In genomic region chr2:61597300-61598289, GRCh38 we compare ENCODE assay signal across 13 cellular contexts. TPM values are rescaled to one million over a fixed set of nuclear protein-coding genes. Genes with fewer than 3 reads are reported as not detected.
DNase-seq lines count a peak whose midpoint lies in the region; ATAC-seq, FAIRE-seq and TF ChIP-seq lines count a peak whose summit lies in the region.
"Had no signal": no experiment of that assay in that cellular context is flagged by ENCODE, and none has a peak within 500 bp of the region (broad histone marks: within the 10 kb centered on the region; RNA-seq: fewer than 3 reads in every experiment).

No MANE protein-coding gene starts in this region.

- CTCF ChIA-PET in PC-9 (lab: Charles Lee) = interaction anchor here (0.6 kb wide), 1 partner anchor 261 kb away, joined by 8 read pairs; no protein-coding TSS in a partner anchor

- H3K4me2 ChIP-seq in PC-9 (no peak overlapping the region), neuronal stem cell (ENCODE audit: insufficient read depth, low read length, poor library complexity, severe bottlenecking) (no peak overlapping the region)

- no peak for ATAC-seq in GM19455 (IDR thresholded peaks at IDR 0.05; ENCODE audit: unreplicated experiment)

- no peak overlapping the region for H4K8ac ChIP-seq in neuronal stem cell (ENCODE audit: low read depth, low read length)

- POLR2A ChIA-PET in PC-9 (lab: Charles Lee; ENCODE audit: unreplicated experiment) = no interaction called here

- TF ChIP-seq CTCF in PC-9 (conservative IDR thresholded peaks at IDR 0.05) = no peak
- TF ChIP-seq CTCF in GM10266 (IDR thresholded peaks at IDR 0.05; ENCODE audit: control insufficient read depth, insufficient read depth, low read depth, missing control alignments) = no peak

- no peak overlapping the region for H2BK15ac ChIP-seq in neuronal stem cell (ENCODE audit: low read length)

- no peak for FAIRE-seq in GM19239 (lab: Jason Lieb, UNC)

- no peaks in the 10 kb centered on the region for H3K36me3 ChIP-seq in HAP-1 (replicated peaks)
- no peaks in the 10 kb centered on the region for H3K36me3 ChIP-seq in PC-9 (ENCODE audit: low read depth)
- H3K36me3 ChIP-seq in neuronal stem cell (replicated peaks in 1 of 2; ENCODE audit: control insufficient read depth in 2 of 2, insufficient read depth in 2 of 2, low read length in 2 of 2) = no peaks in the 10 kb centered on the region
- H3K36me3 ChIP-seq: SJSA1 had no signal

- H2AFZ ChIP-seq in PC-9 (no peak overlapping the region), neuronal stem cell (ENCODE audit: low read length) (peak overlapping the region; percentile 80)

- H3K4ac ChIP-seq in neuronal stem cell (ENCODE audit: low read length) = no peak overlapping the region

- no TSS peak for BruUV-seq in PC-9 (replicated peaks; lab: Mats Ljungman, UMichigan)

- no peak overlapping the region for H4K91ac ChIP-seq in neuronal stem cell (ENCODE audit: low read depth, low read length, poor library complexity)

- H3K27me3 ChIP-seq in HAP-1 (ENCODE audit: low read depth) = no peaks in the 10 kb centered on the region
- no peaks in the 10 kb centered on the region for H3K27me3 ChIP-seq in PC-9 (ENCODE audit: insufficient read depth, low read depth)
- no peaks in the 10 kb centered on the region for H3K27me3 ChIP-seq in neuronal stem cell (ENCODE audit: control insufficient read depth in 3 of 3, insufficient read depth in 3 of 3, low read depth in 1 of 3, low read length in 3 of 3)
- H3K27me3 ChIP-seq: SJSA1 had no signal

- H3K23ac ChIP-seq in neuronal stem cell (ENCODE audit: low read depth, low read length, poor library complexity) = no peak overlapping the region

- no peaks in the 10 kb centered on the region for H3K79me1 ChIP-seq in neuronal stem cell (ENCODE audit: low read depth, low read length)

- H2BK5ac ChIP-seq in neuronal stem cell (ENCODE audit: low read length) = no peak overlapping the region

- H2BK12ac ChIP-seq in neuronal stem cell (ENCODE audit: low read length) = no peak overlapping the region

- no peak overlapping the region for H2AK5ac ChIP-seq in neuronal stem cell (ENCODE audit: low read depth, low read length)

- H2BK120ac ChIP-seq in neuronal stem cell (ENCODE audit: low read depth, low read length) = no peak overlapping the region

- H3K9me3 ChIP-seq in HAP-1 = no peaks in the 10 kb centered on the region; the same call in none of the 2 replicates
- peaks cover 4% of the 10 kb centered on the region; the same call in 1 of the 2 replicates for H3K9me3 ChIP-seq in PC-9 (ENCODE audit: insufficient read depth, low read depth)
- no peaks in the 10 kb centered on the region for H3K9me3 ChIP-seq in neuronal stem cell (replicated peaks in 1 of 2; ENCODE audit: control insufficient read depth in 2 of 2, insufficient read depth in 1 of 2, low read depth in 1 of 2, low read length in 2 of 2)
- H3K9me3 ChIP-seq: SJSA1 had no signal

- no peak overlapping the region for H3K9ac ChIP-seq in neuronal stem cell (ENCODE audit: low read depth, low read length, poor library complexity)

- no peak overlapping the region for H3K14ac ChIP-seq in neuronal stem cell (ENCODE audit: low read length)

- intact Hi-C loops in PC-9 (cut with micrococcal nuclease; ENCODE audit: unreplicated experiment) = no loop called here

- peak; percentile 67 to 88 for DNase-seq in HAP-1 (ENCODE audit: low spot score in 2 of 2)
- no peak for DNase-seq in PC-9
- DNase-seq in iPS DF 4.7 (ENCODE audit: extremely low read depth, low spot score) = peak; percentile 89
- DNase-seq in neuronal stem cell (ENCODE audit: low spot score) = no peak
- DNase-seq in GM19239 (ENCODE audit: insufficient read length, low spot score) = no peak
- no peak for DNase-seq in GM10266 (ENCODE audit: extremely low spot score)
- DNase-seq: AML-193; NCI-H187 treated with DMSO at 0.1 percent for 48 hours; NCI-H69; NK-92 treated with Interleukin-12 subunit alpha and Interleukin-12 subunit beta, amount 100 ng/mL, for 24 hours; OCI-M1 had no signal

- WGBS in neuronal stem cell (ENCODE audit: extremely low coverage in 2 of 2, insufficient read length in 2 of 2, insufficient replicate concordance in 1 of 2), 2 donors = no CpG with 5 or more reads among the region's 9 CpGs

- in situ Hi-C loops in HAP-1 (cut with MboI; ENCODE audit: low sequenced_read_pairs) = no loop called here

- peaks cover 12% of the 10 kb centered on the region for H3K4me1 ChIP-seq in HAP-1
- 0 out of 2 replicates have a peak, but pooled peaks cover 5% of the 10 kb centered on the region for H3K4me1 ChIP-seq in PC-9 (replicated peaks; ENCODE audit: insufficient read depth)
- peaks cover 3 to 5% of the 10 kb centered on the region in 2 donors for H3K4me1 ChIP-seq in neuronal stem cell (ENCODE audit: control insufficient read depth in 2 of 2, insufficient read depth in 1 of 2, low read depth in 1 of 2, low read length in 2 of 2)
- H3K4me1 ChIP-seq: SJSA1 had no signal

- peaks cover 8% of the 10 kb centered on the region; the same call in 1 of the 2 replicates for H3F3A ChIP-seq in PC-9 (ENCODE audit: insufficient read depth, low read depth)

- no peak overlapping the region for H3K18ac ChIP-seq in neuronal stem cell (ENCODE audit: low read length)

- no peaks in the 10 kb centered on the region for H3K79me2 ChIP-seq in PC-9 (ENCODE audit: low read depth)

- H4K20me1 ChIP-seq in PC-9 (ENCODE audit: insufficient read depth) = no peaks in the 10 kb centered on the region

- H3K4me3 ChIP-seq in HAP-1 = no peak overlapping the region
- no peak overlapping the region for H3K4me3 ChIP-seq in PC-9
- no peak overlapping the region for H3K4me3 ChIP-seq in neuronal stem cell (ENCODE audit: low read length in 2 of 2)
- H3K4me3 ChIP-seq: SJSA1 had no signal

- 0 out of 2 replicates have a peak overlapping the region, but pooled peaks have one; percentile 34 for H3K27ac ChIP-seq in PC-9
- peak overlapping the region; percentile 37 for H3K27ac ChIP-seq in neuronal stem cell (replicated peaks; ENCODE audit: low read length)
- H3K27ac ChIP-seq: SJSA1 had no signal

- H3K9me2 ChIP-seq in PC-9 (ENCODE audit: insufficient read depth) = no peaks in the 10 kb centered on the region

RNA-seq across cellular contexts. Expression of gene XPO1, which starts 59.4 kb away (rescaled TPM):
- total RNA-seq in PC-9 (2021) = 228 and 236 TPM in 2 replicates
- 114 TPM for polyA plus RNA-seq in neuronal stem cell (2013, experiment 1 of 2)
- 118 TPM for polyA plus RNA-seq in neuronal stem cell (2013, experiment 2 of 2)

Comparison
In these comparisons a context has a peak if more than half of its experiments do, and no peak if none do; other contexts are left out.
1. DNase-seq: peak in HAP-1 (2 of 2) and iPS DF 4.7 (single experiment); none in PC-9 (0 of 2), neuronal stem cell (single experiment), GM19239 (single experiment) and GM10266 (single experiment).